Comparison of ENCODE assay signal across 25 cellular contexts in the genomic region with DNA sequence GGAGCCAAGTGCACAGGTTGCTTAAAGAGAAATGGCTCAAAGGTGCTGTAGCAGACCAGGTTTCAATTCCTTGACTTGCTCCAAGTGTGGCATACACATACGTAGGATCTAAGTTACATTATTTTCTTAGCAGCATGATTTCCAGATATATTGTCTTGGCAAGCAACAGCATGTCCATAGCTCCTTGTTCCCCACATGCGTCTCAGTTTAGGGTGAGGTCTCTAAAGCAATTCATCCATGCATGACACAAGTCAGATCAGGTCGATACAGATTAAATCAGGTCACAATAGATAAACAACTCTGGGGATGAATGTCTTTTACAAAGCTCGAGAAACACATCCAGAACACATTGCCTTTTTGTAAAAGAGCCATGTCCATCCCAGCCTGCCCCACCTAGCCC.
DNase-seq lines count a peak whose midpoint lies in the region; ATAC-seq, FAIRE-seq and TF ChIP-seq lines count a peak whose summit lies in the region.
"Had no signal": no experiment of that assay in that cellular context is flagged by ENCODE, and none has a peak within 500 bp of the region (broad histone marks: within the 10 kb centered on the region; RNA-seq: fewer than 3 reads in every experiment).

No MANE protein-coding gene starts in this region.

- H3K9ac ChIP-seq in endothelial cell of umbilical vein (replicated peaks; ENCODE audit: extremely low read depth, insufficient read depth, low read length): no peak overlapping the region

- H3K4me3 Mint-ChIP-seq in activated naive CD4-positive, alpha-beta T cell treated with anti-CD3 and anti-CD28 coated beads, Interleukin-2, amount 10 ng/mL, durations not matched to agents 7 days and 5 days: no peak overlapping the region
- H3K4me3 Mint-ChIP-seq: CD14-positive monocyte; CD8-positive, alpha-beta memory T cell had no signal

- no peaks in the 10 kb centered on the region for H3K4me1 Mint-ChIP-seq in activated naive CD4-positive, alpha-beta T cell treated with anti-CD3 and anti-CD28 coated beads, Interleukin-2, amount 10 ng/mL, durations not matched to agents 7 days and 5 days
- H3K4me1 Mint-ChIP-seq: CD14-positive monocyte; CD8-positive, alpha-beta memory T cell had no signal

- H3K27ac ChIP-seq in PC-9: peak overlapping the region; percentile 90
- no peak overlapping the region for H3K27ac ChIP-seq in endothelial cell of umbilical vein (ENCODE audit: insufficient read depth, low read depth, low read length)
- H3K27ac ChIP-seq in foreskin keratinocyte: peak overlapping the region; percentile 97
- H3K27ac ChIP-seq in body of pancreas: no peak overlapping the region
- H3K27ac ChIP-seq: 22Rv1, HL-60 had no signal

- H3K9me3 ChIP-seq in PC-9 (ENCODE audit: insufficient read depth, low read depth) (no peaks in the 10 kb centered on the region), endothelial cell of umbilical vein (replicated peaks; ENCODE audit: control insufficient read depth, insufficient read depth, low read length) (no peaks in the 10 kb centered on the region), body of pancreas (no peaks in the 10 kb centered on the region)
- H3K9me3 ChIP-seq: BE2C had no signal

- H2AFZ ChIP-seq in PC-9: no peak overlapping the region
- no peak overlapping the region for H2AFZ ChIP-seq in endothelial cell of umbilical vein (ENCODE audit: low read depth, low read length)

- intact Hi-C loops in PC-9 (cut with micrococcal nuclease; ENCODE audit: unreplicated experiment) (loop anchor here (10.0 kb wide), 1 partner anchor 259 kb away; no protein-coding TSS in a partner anchor), endothelial cell of umbilical vein (cut with micrococcal nuclease) (loop anchor here (5.0 kb wide), 1 partner anchor 191 kb away; a partner anchor contains a TSS), body of pancreas (cut with DNase I) (no loop called here)

- FAIRE-seq in endothelial cell of umbilical vein (lab: Jason Lieb, UNC): peak; percentile 18
- FAIRE-seq: GM12892, H1, RCC 7860 had no signal

- H3K79me2 ChIP-seq in PC-9 (ENCODE audit: low read depth) (no peaks in the 10 kb centered on the region), endothelial cell of umbilical vein (ENCODE audit: control insufficient read depth, insufficient read depth, low read length) (no peaks in the 10 kb centered on the region)

- TF ChIP-seq CTCF in PC-9 (conservative IDR thresholded peaks at IDR 0.05) (no peak), endothelial cell of umbilical vein (IDR thresholded peaks at IDR 0.05; ENCODE audit: extremely low read depth in 1 of 2, insufficient read depth in 1 of 2, low read depth in 1 of 2, low read length in 2 of 2) (no peak), foreskin keratinocyte (conservative IDR thresholded peaks at IDR 0.05) (no peak), body of pancreas (IDR thresholded peaks at IDR 0.05) (no peak)

- peaks cover 15% of the 10 kb centered on the region for H3K27me3 Mint-ChIP-seq in activated naive CD4-positive, alpha-beta T cell treated with anti-CD3 and anti-CD28 coated beads, Interleukin-2, amount 10 ng/mL, durations not matched to agents 7 days and 5 days

- POLR2A ChIA-PET in PC-9 (lab: Charles Lee; ENCODE audit: unreplicated experiment) (no interaction called here), endothelial cell of umbilical vein (lab: Charles Lee) (no interaction called here)

- H3K9me2 ChIP-seq in PC-9 (ENCODE audit: insufficient read depth): no peaks in the 10 kb centered on the region

- DNase-seq in NCI-H146 (lab: John Stamatoyannopoulos, UW) (peak; percentile 12), NCI-H146 treated with DMSO at 0.1 percent for 48 hours (lab: John Stamatoyannopoulos, UW; ENCODE audit: unreplicated experiment) (no peak), PC-9 (no peak), endothelial cell of umbilical vein (ENCODE audit: low read depth, low spot score) (no peak), foreskin keratinocyte (peak; percentile 77 to 82), body of pancreas (no peak), amniotic stem cell (lab: John Stamatoyannopoulos, UW) (no peak)
- DNase-seq in activated naive CD4-positive, alpha-beta T cell treated with anti-CD3 and anti-CD28 coated beads, Interleukin-2, amount 10 ng/mL, durations not matched to agents 7 days and 5 days: no peak
- DNase-seq: ACHN; BE2C; CD8-positive, alpha-beta memory T cell; GF-D8; NCI-H1105 treated with DMSO at 0.1 percent for 48 hours; NCI-H1694; NCI-H2029 treated with DMSO at 0.1 percent for 48 hours; NCI-H2171; NCI-H226; NCI-H510A; SHP77 had no signal

- dilution Hi-C loops in endothelial cell of umbilical vein (cut with MboI; ENCODE audit: extremely low pct_ligation_motif_present, low sequenced_read_pairs): no loop called here

- no peaks in the 10 kb centered on the region for H3K9me1 ChIP-seq in endothelial cell of umbilical vein (replicated peaks; ENCODE audit: control insufficient read depth, extremely low read depth, insufficient read depth, low read length)

- H3K27me3 ChIP-seq in PC-9 (ENCODE audit: insufficient read depth, low read depth) (no peaks in the 10 kb centered on the region), endothelial cell of umbilical vein (ENCODE audit: control insufficient read depth in 2 of 2, insufficient read depth in 2 of 2, low read length in 2 of 2) (no peaks in the 10 kb centered on the region), foreskin keratinocyte (no peaks in the 10 kb centered on the region), body of pancreas (no peaks in the 10 kb centered on the region)
- H3K27me3 ChIP-seq: BE2C had no signal

- H3K4me3 ChIP-seq in PC-9: no peak overlapping the region
- no peak overlapping the region for H3K4me3 ChIP-seq in endothelial cell of umbilical vein (replicated peaks in 1 of 3; ENCODE audit: insufficient read depth in 1 of 3, low read depth in 1 of 3, low read length in 3 of 3)
- H3K4me3 ChIP-seq in body of pancreas: no peak overlapping the region

- peaks cover 62% of the 10 kb centered on the region for H3F3A ChIP-seq in PC-9 (ENCODE audit: insufficient read depth, low read depth)

- WGBS in body of pancreas, 2 donors: 79 to 83% methylated on average over 4 of the region's 4 CpGs

- H3K36me3 Mint-ChIP-seq in activated naive CD4-positive, alpha-beta T cell treated with anti-CD3 and anti-CD28 coated beads, Interleukin-2, amount 10 ng/mL, durations not matched to agents 7 days and 5 days: no peaks in the 10 kb centered on the region
- H3K36me3 Mint-ChIP-seq: CD14-positive monocyte; CD8-positive, alpha-beta memory T cell had no signal

- no TSS peak for BruUV-seq in PC-9 (replicated peaks; lab: Mats Ljungman, UMichigan)
- no TSS peak for BruUV-seq in endothelial cell of umbilical vein (replicated peaks; lab: Mats Ljungman, UMichigan)

- H3K4me1 ChIP-seq in PC-9 (replicated peaks; ENCODE audit: insufficient read depth) (peaks cover 69% of the 10 kb centered on the region), endothelial cell of umbilical vein (ENCODE audit: control insufficient read depth, extremely low read depth, insufficient read depth, low read length) (peaks cover 28% of the 10 kb centered on the region), foreskin keratinocyte (peaks cover 50% of the 10 kb centered on the region), body of pancreas (peaks cover 10% of the 10 kb centered on the region)
- H3K4me1 ChIP-seq: BE2C had no signal

- TF ChIP-seq POLR2A in endothelial cell of umbilical vein (IDR thresholded peaks at IDR 0.05; ENCODE audit: low read depth, low read length): no peak
- TF ChIP-seq POLR2A in body of pancreas (IDR thresholded peaks at IDR 0.05): no peak

- ATAC-seq in foreskin keratinocyte (no peak), body of pancreas (no peak)

- H3K4me2 ChIP-seq in PC-9 (peak overlapping the region; percentile 75), endothelial cell of umbilical vein (ENCODE audit: insufficient read depth, low read length) (no peak overlapping the region)

- no peaks in the 10 kb centered on the region for H4K20me1 ChIP-seq in PC-9 (ENCODE audit: insufficient read depth)
- H4K20me1 ChIP-seq in endothelial cell of umbilical vein (replicated peaks; ENCODE audit: control insufficient read depth, extremely low read depth, insufficient read depth, low read length): no peaks in the 10 kb centered on the region

- no peak overlapping the region for H3K27ac Mint-ChIP-seq in activated naive CD4-positive, alpha-beta T cell treated with anti-CD3 and anti-CD28 coated beads, Interleukin-2, amount 10 ng/mL, durations not matched to agents 7 days and 5 days
- H3K27ac Mint-ChIP-seq: CD8-positive, alpha-beta memory T cell had no signal

- CTCF ChIA-PET in PC-9 (lab: Charles Lee): interaction anchor here (0.6 to 1.1 kb wide), 3 partner anchors 19 to 301 kb away, joined by 3 to 16 read pairs (median 10); no protein-coding TSS in a partner anchor
- CTCF ChIA-PET in endothelial cell of umbilical vein (lab: Charles Lee): interaction anchor here (1.2 kb wide), 1 partner anchor 190 kb away, joined by 3 read pairs; no protein-coding TSS in a partner anchor
- CTCF ChIA-PET in activated naive CD4-positive, alpha-beta T cell treated with anti-CD3 and anti-CD28 coated beads, Interleukin-2, amount 10 ng/mL, durations not matched to agents 7 days and 5 days (lab: Charles Lee): interaction anchor here (2.2 kb wide), 1 partner anchor 190 kb away, joined by 6 read pairs; no protein-coding TSS in a partner anchor

- H3K36me3 ChIP-seq in PC-9 (ENCODE audit: low read depth): no peaks in the 10 kb centered on the region
- H3K36me3 ChIP-seq in endothelial cell of umbilical vein (ENCODE audit: control insufficient read depth in 2 of 2, extremely low read depth in 1 of 2, insufficient read depth in 2 of 2, low read length in 2 of 2): no peaks in the 10 kb centered on the region
- H3K36me3 ChIP-seq in body of pancreas (replicated peaks in 1 of 2; ENCODE audit: insufficient read depth in 1 of 2, low read depth in 2 of 2): no peaks in the 10 kb centered on the region
- H3K36me3 ChIP-seq: BE2C had no signal

- H3K9me3 Mint-ChIP-seq in activated naive CD4-positive, alpha-beta T cell treated with anti-CD3 and anti-CD28 coated beads, Interleukin-2, amount 10 ng/mL, durations not matched to agents 7 days and 5 days: no peaks in the 10 kb centered on the region
- H3K9me3 Mint-ChIP-seq: CD8-positive, alpha-beta memory T cell had no signal

TF ChIP-seq in endothelial cell of umbilical vein, 7 proteins besides CTCF, POLR2A, EP300 and RAD21:
- TF ChIP-seq GATA2 (IDR thresholded peaks at IDR 0.05; ENCODE audit: insufficient read depth, insufficient read length, low read depth, low read length): no peak
TF ChIP-seq in endothelial cell of umbilical vein: peak in this region for 0.

Comparison
In these comparisons a context has a peak if more than half of its experiments do, and no peak if none do; other contexts are left out.
1. DNase-seq: peak in NCI-H146 (single experiment) and foreskin keratinocyte (2 of 2); none in NCI-H146 treated with DMSO at 0.1 percent for 48 hours (single experiment), PC-9 (0 of 2), endothelial cell of umbilical vein (single experiment), activated naive CD4-positive, alpha-beta T cell treated with anti-CD3 and anti-CD28 coated beads, Interleukin-2, amount 10 ng/mL, durations not matched to agents 7 days and 5 days (single experiment), body of pancreas (0 of 4) and amniotic stem cell (single experiment).
2. H3K27ac ChIP-seq: peak in PC-9 (single experiment) and foreskin keratinocyte (single experiment); none in endothelial cell of umbilical vein (single experiment) and body of pancreas (0 of 4).